In the genomic region with DNA sequence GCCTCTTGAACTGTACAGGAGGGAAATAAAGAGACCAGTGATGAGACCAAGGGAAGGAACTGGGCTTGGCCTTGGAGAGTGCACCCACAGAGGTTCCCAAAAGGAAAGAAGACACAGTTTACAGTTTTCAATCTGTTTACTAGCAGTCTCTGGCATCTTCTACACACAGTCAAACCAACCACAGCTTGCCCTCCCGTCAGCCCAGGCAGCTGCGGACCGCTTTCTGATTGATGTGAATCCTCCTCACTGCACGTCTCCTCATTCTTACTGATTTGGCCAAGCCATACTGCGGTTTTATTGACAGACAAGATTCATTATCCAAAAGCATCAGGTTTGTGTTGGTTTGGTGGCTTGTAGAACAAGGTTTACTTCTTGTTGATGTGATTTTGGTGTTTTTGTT, we compare ENCODE assay signal across 16 cellular contexts.
DNase-seq lines count a peak whose midpoint lies in the region; ATAC-seq and TF ChIP-seq lines count a peak whose summit lies in the region.
"Had no signal": no experiment of that assay in that cellular context is flagged by ENCODE, and none has a peak within 500 bp of the region (broad histone marks: within the 10 kb centered on the region; RNA-seq: fewer than 3 reads in every experiment).

No MANE protein-coding gene starts in this region.

- H3K79me2 ChIP-seq in MM.1S (ENCODE audit: low read length), result no peaks in the 10 kb centered on the region

- H3K36me3 Mint-ChIP-seq in activated T-cell treated with anti-CD3 and anti-CD28 coated beads, Interleukin-2, amount 50 U/mL, for 72 hours (ENCODE audit: insufficient read depth in 2 of 2), result peaks cover 10 to 15% of the 10 kb centered on the region in 2 donors
- no peaks in the 10 kb centered on the region for H3K36me3 Mint-ChIP-seq in stimulated activated effector memory CD8-positive, alpha-beta T cell treated with anti-CD3 and anti-CD28 coated beads, Interleukin-12 subunit alpha, Interleukin-12 subunit beta, amount 100 ng/mL, for 72 hours

- H3K4me1 Mint-ChIP-seq in activated T-cell treated with anti-CD3 and anti-CD28 coated beads, Interleukin-2, amount 50 U/mL, for 72 hours (ENCODE audit: low read depth), result peaks cover 24% of the 10 kb centered on the region
- H3K4me1 Mint-ChIP-seq in stimulated activated effector memory CD8-positive, alpha-beta T cell treated with anti-CD3 and anti-CD28 coated beads, Interleukin-12 subunit alpha, Interleukin-12 subunit beta, amount 100 ng/mL, for 72 hours, result peaks cover 36% of the 10 kb centered on the region

- no peak overlapping the region for H3K4me3 ChIP-seq in MM.1S (ENCODE audit: low read length)
- H3K4me3 ChIP-seq: SJCRH30 had no signal

- no peaks in the 10 kb centered on the region for H3K9me3 ChIP-seq in MM.1S (replicated peaks; ENCODE audit: insufficient read depth, low read length)
- H3K9me3 ChIP-seq: SJCRH30 had no signal

- no peak overlapping the region for H2AFZ ChIP-seq in MM.1S (ENCODE audit: low read length)

- no peaks in the 10 kb centered on the region for H3K27me3 ChIP-seq in MM.1S (replicated peaks; ENCODE audit: insufficient read depth, low read length)
- H3K27me3 ChIP-seq: SJCRH30 had no signal

- no peaks in the 10 kb centered on the region for H3K9me2 ChIP-seq in MM.1S (replicated peaks; ENCODE audit: insufficient read depth, low read length)

- H4K20me1 ChIP-seq in MM.1S (ENCODE audit: insufficient read depth, low read length), result no peaks in the 10 kb centered on the region

- no peaks in the 10 kb centered on the region for H3K27me3 Mint-ChIP-seq in activated T-cell treated with anti-CD3 and anti-CD28 coated beads, Interleukin-2, amount 50 U/mL, for 72 hours (ENCODE audit: low read depth)
- H3K27me3 Mint-ChIP-seq: B cell had no signal

- no peak for ATAC-seq in activated T-cell treated with anti-CD3 and anti-CD28 coated beads, Interleukin-2, amount 50 U/mL, for 72 hours (replicated peaks in 1 of 2)
- ATAC-seq in stimulated activated effector memory CD8-positive, alpha-beta T cell treated with anti-CD3 and anti-CD28 coated beads, Interleukin-12 subunit alpha, Interleukin-12 subunit beta, amount 100 ng/mL, for 72 hours, result peak; percentile 63
- ATAC-seq: HepG2 had no signal

- H3K4me1 ChIP-seq in MM.1S (ENCODE audit: low read length), result peaks cover 15% of the 10 kb centered on the region
- H3K4me1 ChIP-seq: SJCRH30 had no signal

- H3K4me3 Mint-ChIP-seq in activated T-cell treated with anti-CD3 and anti-CD28 coated beads, Interleukin-2, amount 50 U/mL, for 72 hours, result no peak overlapping the region
- peak overlapping the region; percentile 51 for H3K4me3 Mint-ChIP-seq in stimulated activated effector memory CD8-positive, alpha-beta T cell treated with anti-CD3 and anti-CD28 coated beads, Interleukin-12 subunit alpha, Interleukin-12 subunit beta, amount 100 ng/mL, for 72 hours
- H3K4me3 Mint-ChIP-seq: B cell, HFFc6 had no signal

- H3K36me3 ChIP-seq in MM.1S (replicated peaks; ENCODE audit: insufficient read depth, low read length), result no peaks in the 10 kb centered on the region
- H3K36me3 ChIP-seq: SJCRH30 had no signal

- no peak for TF ChIP-seq CTCF in MM.1S (IDR thresholded peaks at IDR 0.05; ENCODE audit: low read length)

- peaks cover 8% of the 10 kb centered on the region in 2 donors for H3K9me3 Mint-ChIP-seq in activated T-cell treated with anti-CD3 and anti-CD28 coated beads, Interleukin-2, amount 50 U/mL, for 72 hours
- H3K9me3 Mint-ChIP-seq in stimulated activated effector memory CD8-positive, alpha-beta T cell treated with anti-CD3 and anti-CD28 coated beads, Interleukin-12 subunit alpha, Interleukin-12 subunit beta, amount 100 ng/mL, for 72 hours, result peaks cover 7% of the 10 kb centered on the region
- H3K9me3 Mint-ChIP-seq: HFFc6 had no signal

- 0 out of 2 replicates have a peak overlapping the region, but pooled peaks have one; percentile 62 for H3K4me2 ChIP-seq in MM.1S (ENCODE audit: low read depth, low read length)

- no peak overlapping the region for H3K27ac ChIP-seq in MM.1S (ENCODE audit: low read length)
- H3K27ac ChIP-seq: SJCRH30 had no signal

- no peak overlapping the region for H3K9ac ChIP-seq in MM.1S (ENCODE audit: low read length)

- H3F3A ChIP-seq in MM.1S (ENCODE audit: insufficient read depth, low read length), result peaks cover 7% of the 10 kb centered on the region

- H3K27ac Mint-ChIP-seq in activated T-cell treated with anti-CD3 and anti-CD28 coated beads, Interleukin-2, amount 50 U/mL, for 72 hours, result peak overlapping the region; percentile 58
- peak overlapping the region; percentile 87 for H3K27ac Mint-ChIP-seq in stimulated activated effector memory CD8-positive, alpha-beta T cell treated with anti-CD3 and anti-CD28 coated beads, Interleukin-12 subunit alpha, Interleukin-12 subunit beta, amount 100 ng/mL, for 72 hours
- H3K27ac Mint-ChIP-seq: B cell, HFFc6 had no signal

- DNase-seq in activated T-cell treated with anti-CD3 and anti-CD28 coated beads, Interleukin-2, amount 50 U/mL, for 72 hours, result no peak
- DNase-seq in activated T-cell treated with anti-CD3 and anti-CD28 coated beads for 4 hours (no peak), MM.1S (no peak), islet precursor cell (peak; percentile 13), cerebellum (ENCODE audit: low spot score) (no peak), AG20443 (ENCODE audit: low spot score) (no peak), germinal center (ENCODE audit: low spot score) (no peak)
- no peak for DNase-seq in stimulated activated effector memory CD8-positive, alpha-beta T cell treated with anti-CD3 and anti-CD28 coated beads, Interleukin-12 subunit alpha, Interleukin-12 subunit beta, amount 100 ng/mL, for 72 hours (ENCODE audit: low spot score in 2 of 2)
- DNase-seq: 8988T, HFFc6, KBM-7, NCI-H1105 treated with DMSO at 0.1 percent for 48 hours, NCI-H226, SJCRH30 had no signal
